8 cellular contexts compared by ENCODE assay signal in genomic region chr5:179731791-179732411, GRCh38. TPM values are rescaled to one million over a fixed set of nuclear protein-coding genes. Genes with fewer than 3 reads are reported as not detected.
DNase-seq lines count a peak whose midpoint lies in the region; ATAC-seq and TF ChIP-seq lines count a peak whose summit lies in the region.

No MANE protein-coding gene starts in this region.

- CTCF ChIA-PET in CD8-positive, alpha-beta memory T cell (lab: Charles Lee), result interaction anchor here (0.7 to 1.6 kb wide), 8 partner anchors 20 to 176 kb away, joined by 3 to 8 read pairs (median 3); partner anchors contain the start of genes HNRNPH1, LTC4S and TBC1D9B
- CTCF ChIA-PET in WTC11 (lab: Charles Lee), result interaction anchor here (0.5 to 2.0 kb wide), 6 partner anchors 31 to 1271 kb away, joined by 3 to 11 read pairs (median 5); no protein-coding TSS in a partner anchor

- H3K4me3 Mint-ChIP-seq in CD8-positive, alpha-beta memory T cell, result peak overlapping the region; percentile 81 to 96 (median 90)
- peak overlapping the region; percentile 60 for H3K4me3 Mint-ChIP-seq in WTC11
- peak overlapping the region; percentile 73 for H3K4me3 Mint-ChIP-seq in osteocyte (ENCODE audit: unreplicated experiment)

- POLR2A ChIA-PET in CD8-positive, alpha-beta memory T cell (lab: Charles Lee), result interaction anchor here (0.5 to 2.3 kb wide), 17 partner anchors 10 to 1471 kb away, joined by 3 to 35 read pairs (median 4); partner anchors contain the start of genes CANX, HNRNPH1 and LTC4S
- POLR2A ChIA-PET in WTC11 (lab: Charles Lee), result interaction anchor here (0.6 to 2.0 kb wide), 6 partner anchors 22 to 119 kb away, joined by 3 to 9 read pairs (median 4); partner anchors contain the start of gene HNRNPH1

- H3K27me3 ChIP-seq in CD8-positive, alpha-beta memory T cell (ENCODE audit: insufficient read depth, low read length, poor library complexity, severe bottlenecking), result no peaks in the 10 kb centered on the region

- peaks cover 31% of the 10 kb centered on the region for H3K36me3 ChIP-seq in CD8-positive, alpha-beta memory T cell (ENCODE audit: insufficient read depth, low read length)

- H3K4me1 Mint-ChIP-seq in CD8-positive, alpha-beta memory T cell, result peaks cover 30 to 43% (median 41%) of the 10 kb centered on the region in 3 donors
- peaks cover 19% of the 10 kb centered on the region for H3K4me1 Mint-ChIP-seq in WTC11
- peaks cover 33% of the 10 kb centered on the region for H3K4me1 Mint-ChIP-seq in osteocyte (ENCODE audit: unreplicated experiment)

- H3K27ac ChIP-seq in CD8-positive, alpha-beta memory T cell (ENCODE audit: low read depth, low read length), result peak overlapping the region; percentile 89

- no peaks in the 10 kb centered on the region for H3K9me3 Mint-ChIP-seq in CD8-positive, alpha-beta memory T cell
- H3K9me3 Mint-ChIP-seq in WTC11, result no peaks in the 10 kb centered on the region
- no peaks in the 10 kb centered on the region for H3K9me3 Mint-ChIP-seq in osteocyte (ENCODE audit: unreplicated experiment)

- no peaks in the 10 kb centered on the region for H3K27me3 Mint-ChIP-seq in CD8-positive, alpha-beta memory T cell
- no peaks in the 10 kb centered on the region for H3K27me3 Mint-ChIP-seq in WTC11 (ENCODE audit: low read depth)
- no peaks in the 10 kb centered on the region for H3K27me3 Mint-ChIP-seq in osteocyte (ENCODE audit: unreplicated experiment)

- peak; percentile 4 for ATAC-seq in GM21367 (IDR thresholded peaks at IDR 0.05; ENCODE audit: unreplicated experiment)
- ATAC-seq in HG03565 (IDR thresholded peaks at IDR 0.05; ENCODE audit: unreplicated experiment), result peak; percentile 3
- no peak for ATAC-seq in WTC11
- ATAC-seq in esophagus mucosa, result peak; percentile 49

- H3K4me3 ChIP-seq in CD8-positive, alpha-beta memory T cell (ENCODE audit: low read length), result peak overlapping the region; percentile 75

- peak in 1 of 5 donors; percentile 50 for DNase-seq in CD8-positive, alpha-beta memory T cell
- DNase-seq in WTC11 (ENCODE audit: low spot score) (peak; percentile 19), osteocyte (ENCODE audit: extremely low spot score, unreplicated experiment) (no peak), iPS-NIHi7 (ENCODE audit: extremely low spot score) (no peak), NCI-H1930 (lab: John Stamatoyannopoulos, UW) (no peak)

- peaks cover 28% of the 10 kb centered on the region for H3K4me1 ChIP-seq in CD8-positive, alpha-beta memory T cell (ENCODE audit: insufficient read depth, low read length)

- no peak for TF ChIP-seq CTCF in WTC11 (IDR thresholded peaks at IDR 0.05)
- no peak for TF ChIP-seq CTCF in osteocyte (IDR thresholded peaks at IDR 0.05)

- peak overlapping the region; percentile 84 to 96 (median 93) for H3K27ac Mint-ChIP-seq in CD8-positive, alpha-beta memory T cell
- H3K27ac Mint-ChIP-seq in WTC11, result peak overlapping the region; percentile 85
- peak overlapping the region; percentile 81 for H3K27ac Mint-ChIP-seq in osteocyte (ENCODE audit: unreplicated experiment)

- no peaks in the 10 kb centered on the region for H3K9me3 ChIP-seq in CD8-positive, alpha-beta memory T cell (ENCODE audit: low read length)

- peaks cover 0 to 55% (median 9%) of the 10 kb centered on the region in 3 donors for H3K36me3 Mint-ChIP-seq in CD8-positive, alpha-beta memory T cell
- H3K36me3 Mint-ChIP-seq in WTC11 (peaks cover 39% of the 10 kb centered on the region), osteocyte (ENCODE audit: unreplicated experiment) (peaks cover 29% of the 10 kb centered on the region)

TF ChIP-seq in WTC11, 78 proteins besides CTCF, POLR2A, EP300 and RAD21 (continues in another document):
- TF ChIP-seq, protein P1, sequence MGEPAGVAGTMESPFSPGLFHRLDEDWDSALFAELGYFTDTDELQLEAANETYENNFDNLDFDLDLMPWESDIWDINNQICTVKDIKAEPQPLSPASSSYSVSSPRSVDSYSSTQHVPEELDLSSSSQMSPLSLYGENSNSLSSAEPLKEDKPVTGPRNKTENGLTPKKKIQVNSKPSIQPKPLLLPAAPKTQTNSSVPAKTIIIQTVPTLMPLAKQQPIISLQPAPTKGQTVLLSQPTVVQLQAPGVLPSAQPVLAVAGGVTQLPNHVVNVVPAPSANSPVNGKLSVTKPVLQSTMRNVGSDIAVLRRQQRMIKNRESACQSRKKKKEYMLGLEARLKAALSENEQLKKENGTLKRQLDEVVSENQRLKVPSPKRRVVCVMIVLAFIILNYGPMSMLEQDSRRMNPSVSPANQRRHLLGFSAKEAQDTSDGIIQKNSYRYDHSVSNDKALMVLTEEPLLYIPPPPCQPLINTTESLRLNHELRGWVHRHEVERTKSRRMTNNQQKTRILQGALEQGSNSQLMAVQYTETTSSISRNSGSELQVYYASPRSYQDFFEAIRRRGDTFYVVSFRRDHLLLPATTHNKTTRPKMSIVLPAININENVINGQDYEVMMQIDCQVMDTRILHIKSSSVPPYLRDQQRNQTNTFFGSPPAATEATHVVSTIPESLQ (CRISPR knock-in tag; IDR thresholded peaks at IDR 0.05), result no peak
- TF ChIP-seq ATF1 (CRISPR knock-in tag; IDR thresholded peaks at IDR 0.05) (no peak), RORB (CRISPR knock-in tag; IDR thresholded peaks at IDR 0.05) (no peak), JAZF1 (CRISPR knock-in tag; IDR thresholded peaks at IDR 0.05) (no peak), CBFB (CRISPR knock-in tag; IDR thresholded peaks at IDR 0.05; ENCODE audit: low read depth) (no peak), CREB1 (CRISPR knock-in tag; IDR thresholded peaks at IDR 0.05) (no peak), EMX1 (CRISPR knock-in tag; IDR thresholded peaks at IDR 0.05) (peak; percentile 3; the same call in 1 of the 2 replicates), NFYB (CRISPR knock-in tag; conservative IDR thresholded peaks at IDR 0.05; ENCODE audit: low read depth) (no peak), USF2 (CRISPR knock-in tag; IDR thresholded peaks at IDR 0.05) (no peak)
- TF ChIP-seq, protein P2, sequence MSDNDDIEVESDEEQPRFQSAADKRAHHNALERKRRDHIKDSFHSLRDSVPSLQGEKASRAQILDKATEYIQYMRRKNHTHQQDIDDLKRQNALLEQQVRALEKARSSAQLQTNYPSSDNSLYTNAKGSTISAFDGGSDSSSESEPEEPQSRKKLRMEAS (CRISPR knock-in tag; IDR thresholded peaks at IDR 0.05), result no peak
- TF ChIP-seq, protein P3, sequence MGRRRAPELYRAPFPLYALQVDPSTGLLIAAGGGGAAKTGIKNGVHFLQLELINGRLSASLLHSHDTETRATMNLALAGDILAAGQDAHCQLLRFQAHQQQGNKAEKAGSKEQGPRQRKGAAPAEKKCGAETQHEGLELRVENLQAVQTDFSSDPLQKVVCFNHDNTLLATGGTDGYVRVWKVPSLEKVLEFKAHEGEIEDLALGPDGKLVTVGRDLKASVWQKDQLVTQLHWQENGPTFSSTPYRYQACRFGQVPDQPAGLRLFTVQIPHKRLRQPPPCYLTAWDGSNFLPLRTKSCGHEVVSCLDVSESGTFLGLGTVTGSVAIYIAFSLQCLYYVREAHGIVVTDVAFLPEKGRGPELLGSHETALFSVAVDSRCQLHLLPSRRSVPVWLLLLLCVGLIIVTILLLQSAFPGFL (CRISPR knock-in tag; IDR thresholded peaks at IDR 0.05; ENCODE audit: borderline replicate concordance), result no peak
- TF ChIP-seq, protein P4, sequence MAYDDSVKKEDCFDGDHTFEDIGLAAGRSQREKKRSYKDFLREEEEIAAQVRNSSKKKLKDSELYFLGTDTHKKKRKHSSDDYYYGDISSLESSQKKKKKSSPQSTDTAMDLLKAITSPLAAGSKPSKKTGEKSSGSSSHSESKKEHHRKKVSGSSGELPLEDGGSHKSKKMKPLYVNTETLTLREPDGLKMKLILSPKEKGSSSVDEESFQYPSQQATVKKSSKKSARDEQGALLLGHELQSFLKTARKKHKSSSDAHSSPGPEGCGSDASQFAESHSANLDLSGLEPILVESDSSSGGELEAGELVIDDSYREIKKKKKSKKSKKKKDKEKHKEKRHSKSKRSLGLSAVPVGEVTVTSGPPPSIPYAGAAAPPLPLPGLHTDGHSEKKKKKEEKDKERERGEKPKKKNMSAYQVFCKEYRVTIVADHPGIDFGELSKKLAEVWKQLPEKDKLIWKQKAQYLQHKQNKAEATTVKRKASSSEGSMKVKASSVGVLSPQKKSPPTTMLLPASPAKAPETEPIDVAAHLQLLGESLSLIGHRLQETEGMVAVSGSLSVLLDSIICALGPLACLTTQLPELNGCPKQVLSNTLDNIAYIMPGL (CRISPR knock-in tag; IDR thresholded peaks at IDR 0.05), result 0 out of 2 replicates have a peak, but pooled peaks have one; percentile 5

RNA-seq across cellular contexts. Expression of gene MAML1, which starts 0.7 kb away (rescaled TPM):
- 10 to 100 TPM; 30.4 to 30.9 TPM for total RNA-seq in CD8-positive, alpha-beta memory T cell
- 9.1 TPM for polyA plus RNA-seq in CD8-positive, alpha-beta memory T cell
- 40.5 to 42.2 TPM (median 42.2 TPM) in 3 replicates for total RNA-seq in WTC11 (2021)
- total RNA-seq in esophagus mucosa, result 15.4 TPM
- 33.1 and 34.1 TPM in 2 replicates for total RNA-seq in osteocyte

RNA-seq across cellular contexts. Expression of gene CANX, which starts 33.1 kb away (rescaled TPM):
- total RNA-seq in CD8-positive, alpha-beta memory T cell, result 100 to 1,000 TPM; 694 to 710 TPM
- 283 TPM for polyA plus RNA-seq in CD8-positive, alpha-beta memory T cell
- 493 to 611 TPM (median 500 TPM) in 3 replicates for total RNA-seq in WTC11 (2021)
- 375 TPM for total RNA-seq in esophagus mucosa
- 809 and 868 TPM in 2 replicates for total RNA-seq in osteocyte

RNA-seq across cellular contexts. Expression of gene CBY3, which starts 51.1 kb away (rescaled TPM):
- under 1 TPM; 0.57 to 0.91 TPM for total RNA-seq in CD8-positive, alpha-beta memory T cell
- polyA plus RNA-seq in CD8-positive, alpha-beta memory T cell, result not detected
- total RNA-seq in WTC11 (2021), result 0.25 to 0.37 TPM (median 0.25 TPM) in 3 replicates
- total RNA-seq in esophagus mucosa, result not detected
- total RNA-seq in osteocyte, result not detected in 2 replicates
